Comparison of ENCODE assay signal across 2 cellular contexts in the genomic region with DNA sequence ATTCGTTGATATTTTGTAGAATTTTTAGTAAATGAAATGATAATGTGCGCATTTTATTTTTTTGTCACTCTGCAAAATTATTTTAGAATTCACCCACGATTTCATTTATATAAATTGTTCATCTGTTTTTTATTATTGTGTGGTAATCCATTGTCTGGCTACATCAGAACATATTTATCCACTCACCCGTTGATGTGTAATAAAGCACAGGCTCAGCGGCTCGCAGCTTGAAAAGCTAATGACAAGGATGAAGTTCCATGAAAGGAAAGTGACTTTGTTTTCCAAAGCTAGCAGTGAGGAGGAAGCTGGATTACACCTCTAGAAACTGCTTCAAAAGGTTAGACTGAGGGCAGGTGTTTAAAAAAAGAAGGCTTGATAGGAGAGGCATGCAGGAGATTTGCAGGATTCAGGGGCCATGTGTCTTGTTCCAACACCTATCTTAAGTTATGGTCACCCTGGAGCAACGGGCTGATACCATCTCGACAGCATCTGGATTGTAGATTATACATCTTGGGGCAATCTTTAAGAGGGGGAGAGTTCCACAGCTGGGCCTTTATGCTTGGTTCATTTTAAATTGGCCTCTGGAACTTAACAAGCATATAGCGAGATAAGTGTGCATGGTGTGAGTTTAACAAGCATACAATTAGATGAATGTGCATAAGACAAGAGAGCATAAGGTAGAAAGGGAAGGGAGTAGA.
TF ChIP-seq lines count a peak whose summit lies in the region.

No MANE protein-coding gene starts in this region.

TF ChIP-seq in SK-N-SH, 30 proteins besides CTCF, POLR2A, EP300 and RAD21 (continued from another document):
- TF ChIP-seq, protein P1, sequence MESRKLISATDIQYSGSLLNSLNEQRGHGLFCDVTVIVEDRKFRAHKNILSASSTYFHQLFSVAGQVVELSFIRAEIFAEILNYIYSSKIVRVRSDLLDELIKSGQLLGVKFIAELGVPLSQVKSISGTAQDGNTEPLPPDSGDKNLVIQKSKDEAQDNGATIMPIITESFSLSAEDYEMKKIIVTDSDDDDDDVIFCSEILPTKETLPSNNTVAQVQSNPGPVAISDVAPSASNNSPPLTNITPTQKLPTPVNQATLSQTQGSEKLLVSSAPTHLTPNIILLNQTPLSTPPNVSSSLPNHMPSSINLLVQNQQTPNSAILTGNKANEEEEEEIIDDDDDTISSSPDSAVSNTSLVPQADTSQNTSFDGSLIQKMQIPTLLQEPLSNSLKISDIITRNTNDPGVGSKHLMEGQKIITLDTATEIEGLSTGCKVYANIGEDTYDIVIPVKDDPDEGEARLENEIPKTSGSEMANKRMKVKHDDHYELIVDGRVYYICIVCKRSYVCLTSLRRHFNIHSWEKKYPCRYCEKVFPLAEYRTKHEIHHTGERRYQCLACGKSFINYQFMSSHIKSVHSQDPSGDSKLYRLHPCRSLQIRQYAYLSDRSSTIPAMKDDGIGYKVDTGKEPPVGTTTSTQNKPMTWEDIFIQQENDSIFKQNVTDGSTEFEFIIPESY (IDR thresholded peaks at IDR 0.05; ENCODE audit: borderline replicate concordance, low read depth), result no peak
- 0 out of 2 replicates have a peak, but pooled peaks have one; percentile 15 for TF ChIP-seq MXI1 (IDR thresholded peaks at IDR 0.05; ENCODE audit: low read depth, low read length)
- TF ChIP-seq ELF1 (IDR thresholded peaks at IDR 0.05), result no peak
- no peak for TF ChIP-seq TEAD4 (IDR thresholded peaks at IDR 0.05; ENCODE audit: borderline replicate concordance, insufficient read depth)
TF ChIP-seq in SK-N-SH: peak in this region for 2.

TF ChIP-seq in SK-N-SH treated with all-trans-retinoic acid at 6 μM for 48 hours, 23 proteins besides CTCF, POLR2A, EP300 and RAD21 (continued from another document):
- TF ChIP-seq, protein P2, sequence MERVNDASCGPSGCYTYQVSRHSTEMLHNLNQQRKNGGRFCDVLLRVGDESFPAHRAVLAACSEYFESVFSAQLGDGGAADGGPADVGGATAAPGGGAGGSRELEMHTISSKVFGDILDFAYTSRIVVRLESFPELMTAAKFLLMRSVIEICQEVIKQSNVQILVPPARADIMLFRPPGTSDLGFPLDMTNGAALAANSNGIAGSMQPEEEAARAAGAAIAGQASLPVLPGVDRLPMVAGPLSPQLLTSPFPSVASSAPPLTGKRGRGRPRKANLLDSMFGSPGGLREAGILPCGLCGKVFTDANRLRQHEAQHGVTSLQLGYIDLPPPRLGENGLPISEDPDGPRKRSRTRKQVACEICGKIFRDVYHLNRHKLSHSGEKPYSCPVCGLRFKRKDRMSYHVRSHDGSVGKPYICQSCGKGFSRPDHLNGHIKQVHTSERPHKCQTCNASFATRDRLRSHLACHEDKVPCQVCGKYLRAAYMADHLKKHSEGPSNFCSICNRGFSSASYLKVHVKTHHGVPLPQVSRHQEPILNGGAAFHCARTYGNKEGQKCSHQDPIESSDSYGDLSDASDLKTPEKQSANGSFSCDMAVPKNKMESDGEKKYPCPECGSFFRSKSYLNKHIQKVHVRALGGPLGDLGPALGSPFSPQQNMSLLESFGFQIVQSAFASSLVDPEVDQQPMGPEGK (CRISPR knock-in tag; IDR thresholded peaks at IDR 0.05; ENCODE audit: borderline replicate concordance), result no peak
- TF ChIP-seq, protein P3, sequence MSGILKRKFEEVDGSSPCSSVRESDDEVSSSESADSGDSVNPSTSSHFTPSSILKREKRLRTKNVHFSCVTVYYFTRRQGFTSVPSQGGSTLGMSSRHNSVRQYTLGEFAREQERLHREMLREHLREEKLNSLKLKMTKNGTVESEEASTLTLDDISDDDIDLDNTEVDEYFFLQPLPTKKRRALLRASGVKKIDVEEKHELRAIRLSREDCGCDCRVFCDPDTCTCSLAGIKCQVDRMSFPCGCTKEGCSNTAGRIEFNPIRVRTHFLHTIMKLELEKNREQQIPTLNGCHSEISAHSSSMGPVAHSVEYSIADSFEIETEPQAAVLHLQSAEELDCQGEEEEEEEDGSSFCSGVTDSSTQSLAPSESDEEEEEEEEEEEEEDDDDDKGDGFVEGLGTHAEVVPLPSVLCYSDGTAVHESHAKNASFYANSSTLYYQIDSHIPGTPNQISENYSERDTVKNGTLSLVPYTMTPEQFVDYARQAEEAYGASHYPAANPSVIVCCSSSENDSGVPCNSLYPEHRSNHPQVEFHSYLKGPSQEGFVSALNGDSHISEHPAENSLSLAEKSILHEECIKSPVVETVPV (CRISPR knock-in tag; IDR thresholded peaks at IDR 0.05), result no peak
